Comparison of ENCODE assay signal across 22 cellular contexts in genomic region chr2:188050716-188051115, GRCh38.
DNase-seq lines count a peak whose midpoint lies in the region; ATAC-seq, FAIRE-seq and TF ChIP-seq lines count a peak whose summit lies in the region.
"Had no signal": no experiment of that assay in that cellular context is flagged by ENCODE, and none has a peak within 500 bp of the region (broad histone marks: within the 10 kb centered on the region; RNA-seq: fewer than 3 reads in every experiment).

No MANE protein-coding gene starts in this region.

- H2AFZ ChIP-seq in mammary epithelial cell (ENCODE audit: low read depth, low read length): no peak overlapping the region

- peaks cover 1% of the 10 kb centered on the region; the same call in 1 of the 2 replicates for H3K9me3 Mint-ChIP-seq in WTC11

- peaks cover 6% of the 10 kb centered on the region for H3K36me3 Mint-ChIP-seq in WTC11
- H3K36me3 Mint-ChIP-seq: natural killer cell had no signal

- no peak overlapping the region for H3K4me3 Mint-ChIP-seq in WTC11
- H3K4me3 Mint-ChIP-seq: natural killer cell had no signal

- no peak overlapping the region for H3K4me2 ChIP-seq in mammary epithelial cell (ENCODE audit: insufficient read depth, low read depth, low read length)

- H3K4me3 ChIP-seq in mammary epithelial cell (replicated peaks in 1 of 3; ENCODE audit: insufficient read depth in 1 of 3, low read depth in 2 of 3, low read length in 3 of 3) (no peak overlapping the region), breast epithelium (no peak overlapping the region), kidney (ENCODE audit: low read length in 2 of 2) (no peak overlapping the region)
- H3K4me3 ChIP-seq: coronary artery, gastrocnemius medialis, lung, psoas muscle had no signal

- H3K4me1 Mint-ChIP-seq in WTC11: peaks cover 54% of the 10 kb centered on the region
- H3K4me1 Mint-ChIP-seq: natural killer cell had no signal

- BruUV-seq in mammary epithelial cell (replicated peaks; lab: Mats Ljungman, UMichigan): no TSS peak

- no peaks in the 10 kb centered on the region for H3K79me2 ChIP-seq in mammary epithelial cell (ENCODE audit: insufficient read depth, low read length)

- no peak overlapping the region for H3K9ac ChIP-seq in mammary epithelial cell (ENCODE audit: insufficient read depth, low read length)
- no peak overlapping the region for H3K9ac ChIP-seq in kidney (ENCODE audit: low read length in 2 of 2)

- H3K27ac ChIP-seq in mammary epithelial cell (ENCODE audit: insufficient read depth, low read depth, low read length) (no peak overlapping the region), breast epithelium (no peak overlapping the region), VCaP (peak overlapping the region; percentile 12; the same call in 1 of the 2 replicates), kidney (ENCODE audit: low read depth in 2 of 2, low read length in 2 of 2) (no peak overlapping the region)
- H3K27ac ChIP-seq: coronary artery, gastrocnemius medialis, psoas muscle had no signal

- CTCF ChIA-PET in mammary epithelial cell (lab: Charles Lee; ENCODE audit: low non-redundant PET) (no interaction called here), WTC11 (lab: Charles Lee) (interaction anchor here (0.6 kb wide), 1 partner anchor 360 kb away, joined by 3 read pairs; no protein-coding TSS in a partner anchor)

- in situ Hi-C loops in mammary epithelial cell (cut with MboI; ENCODE audit: low sequenced_read_pairs in 2 of 2): no loop called here

- no peaks in the 10 kb centered on the region for H3K27me3 ChIP-seq in mammary epithelial cell (ENCODE audit: insufficient read depth, low read length)
- H3K27me3 ChIP-seq in breast epithelium: no peaks in the 10 kb centered on the region
- H3K27me3 ChIP-seq: gastrocnemius medialis had no signal

- dilution Hi-C loops in mammary epithelial cell (cut with HindIII; ENCODE audit: low sequenced_read_pairs): no loop called here

- H3K36me3 ChIP-seq in mammary epithelial cell (ENCODE audit: insufficient read depth, low read length) (no peaks in the 10 kb centered on the region), breast epithelium (no peaks in the 10 kb centered on the region), kidney (ENCODE audit: control insufficient read depth in 1 of 2, insufficient read depth in 2 of 2, low read length in 2 of 2) (no peaks in the 10 kb centered on the region)
- H3K36me3 ChIP-seq: gastrocnemius medialis had no signal

- H3K27me3 Mint-ChIP-seq in WTC11 (ENCODE audit: low read depth): no peaks in the 10 kb centered on the region

- H4K20me1 ChIP-seq in mammary epithelial cell (ENCODE audit: insufficient read depth, low read length): no peaks in the 10 kb centered on the region

- POLR2A ChIA-PET in WTC11 (lab: Charles Lee): no interaction called here

- H3K27ac Mint-ChIP-seq in WTC11: no peak overlapping the region
- H3K27ac Mint-ChIP-seq: natural killer cell had no signal

- TF ChIP-seq CTCF in mammary epithelial cell (conservative IDR thresholded peaks at IDR 0.05 in 1 of 2, IDR thresholded peaks at IDR 0.05 in 1 of 2; ENCODE audit: extremely low read depth in 1 of 2, insufficient read depth in 1 of 2, low read depth in 1 of 2, low read length in 2 of 2): no peak
- no peak for TF ChIP-seq CTCF in breast epithelium (IDR thresholded peaks at IDR 0.05)
- TF ChIP-seq CTCF in VCaP (conservative IDR thresholded peaks at IDR 0.05): no peak
- no peak for TF ChIP-seq CTCF in kidney (IDR thresholded peaks at IDR 0.05; ENCODE audit: borderline replicate concordance, extremely low read depth, insufficient read depth)
- no peak for TF ChIP-seq CTCF in WTC11 (IDR thresholded peaks at IDR 0.05)

- TF ChIP-seq POLR2A in breast epithelium (IDR thresholded peaks at IDR 0.05): no peak

- WGBS in mammary epithelial cell (ENCODE audit: low coverage, missing lambda C conversion rate): 14% methylated on average over 2 of the region's 2 CpGs

- FAIRE-seq in kidney (lab: Jason Lieb, UNC): peak; percentile 56
- FAIRE-seq: HepG2 had no signal

- H3K9me3 ChIP-seq in mammary epithelial cell (replicated peaks; ENCODE audit: insufficient read depth, low read length): no peaks in the 10 kb centered on the region
- no peaks in the 10 kb centered on the region for H3K9me3 ChIP-seq in breast epithelium
- H3K9me3 ChIP-seq in kidney (ENCODE audit: control insufficient read depth in 1 of 2, low read length in 2 of 2): no peaks in the 10 kb centered on the region
- H3K9me3 ChIP-seq: psoas muscle had no signal

- no peak for ATAC-seq in WTC11
- no peak for ATAC-seq in HG03521 (IDR thresholded peaks at IDR 0.05; ENCODE audit: unreplicated experiment)
- ATAC-seq: gastrocnemius medialis, HepG2, natural killer cell, psoas muscle had no signal

- H3K4me1 ChIP-seq in mammary epithelial cell (ENCODE audit: insufficient read depth, low read length) (no peaks in the 10 kb centered on the region), breast epithelium (no peaks in the 10 kb centered on the region), kidney (ENCODE audit: control insufficient read depth in 1 of 2, insufficient read depth in 1 of 2, low read depth in 1 of 2, low read length in 2 of 2) (peaks cover 0 to 8% of the 10 kb centered on the region in 2 donors)
- H3K4me1 ChIP-seq: gastrocnemius medialis, psoas muscle had no signal

- DNase-seq in mammary epithelial cell: peak; percentile 5
- no peak for DNase-seq in breast epithelium (ENCODE audit: low spot score in 2 of 2)
- DNase-seq in kidney: no peak
- DNase-seq in WTC11 (ENCODE audit: low spot score): no peak
- no peak for DNase-seq in NCI-H1048 (lab: John Stamatoyannopoulos, UW)
- no peak for DNase-seq in iPS-NIHi11 (ENCODE audit: low spot score)
- DNase-seq: 8988T; activated CD4-positive, alpha-beta T cell treated with anti-CD3 and anti-CD28 coated beads, Interleukin-2, amount 50 U/mL, for 1 hour; activated gamma-delta T cell treated with Interleukin-2 at 50 U/mL for 16 hours; aorta; C1 segment of cervical spinal cord; gastrocnemius medialis; GOT3; natural killer cell; NCI-H187 treated with DMSO at 0.1 percent for 48 hours; psoas muscle; stimulated activated CD4-positive, alpha-beta T cell treated with anti-CD3 and anti-CD28 coated beads, Interleukin-12 subunit alpha, Interleukin-12 subunit beta, amount 100 ng/mL, for 4 hours had no signal

- intact Hi-C loops in mammary epithelial cell (cut with micrococcal nuclease) (loop anchor here (5.0 kb wide), 1 partner anchor 317 kb away; no protein-coding TSS in a partner anchor), breast epithelium (cut with DNase I; ENCODE audit: low total_unique reads) (no loop called here), kidney (cut with DNase I) (no loop called here)

TF ChIP-seq in WTC11, 78 proteins besides CTCF, POLR2A, EP300 and RAD21:
- TF ChIP-seq ATF6 (CRISPR knock-in tag; IDR thresholded peaks at IDR 0.05): no peak
- no peak for TF ChIP-seq MYBL2 (CRISPR knock-in tag; IDR thresholded peaks at IDR 0.05)
- no peak for TF ChIP-seq IRF1 (CRISPR knock-in tag; IDR thresholded peaks at IDR 0.05)
- TF ChIP-seq JUN (CRISPR knock-in tag; IDR thresholded peaks at IDR 0.05): no peak
- no peak for TF ChIP-seq CDX4 (CRISPR knock-in tag; IDR thresholded peaks at IDR 0.05; ENCODE audit: borderline replicate concordance)
- TF ChIP-seq STAT6 (CRISPR knock-in tag; conservative IDR thresholded peaks at IDR 0.05; ENCODE audit: low read depth): no peak
- TF ChIP-seq RORB (CRISPR knock-in tag; IDR thresholded peaks at IDR 0.05): no peak
